In the genomic region with DNA sequence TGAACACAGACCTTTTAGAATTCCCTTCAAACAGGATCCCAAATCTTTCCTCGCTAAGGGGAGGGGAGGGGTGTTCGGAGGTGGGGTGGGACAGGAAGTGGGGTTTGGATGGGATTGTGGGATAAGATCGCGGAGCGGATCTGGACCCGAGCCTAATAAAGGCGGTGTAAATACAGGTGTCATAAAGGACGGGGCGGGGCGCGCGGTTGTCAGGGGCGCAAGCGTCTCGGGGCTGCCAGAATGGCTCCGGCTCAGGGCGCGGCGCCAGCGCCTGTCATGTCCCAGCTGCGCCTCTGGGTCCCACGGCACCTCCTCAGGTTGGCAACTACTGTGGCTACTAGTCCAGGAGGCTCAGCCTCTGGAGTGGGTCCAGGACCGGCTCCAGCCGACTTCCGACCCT, we compare ENCODE assay signal across 9 cellular contexts. TPM values are rescaled to one million over a fixed set of nuclear protein-coding genes. Genes with fewer than 3 reads are reported as not detected.
A peak's percentile ranks its signal among the peaks of the same experiment; 100 is the strongest.
DNase-seq lines count a peak whose midpoint lies in the region; ATAC-seq, FAIRE-seq and TF ChIP-seq lines count a peak whose summit lies in the region.
"Had no signal": no experiment of that assay in that cellular context is flagged by ENCODE, and none has a peak within 500 bp of the region (broad histone marks: within the 10 kb centered on the region; RNA-seq: fewer than 3 reads in every experiment).

No MANE protein-coding gene starts in this region.

- peak overlapping the region; percentile 24 to 69 for H3K4me3 Mint-ChIP-seq in stimulated activated naive CD8-positive, alpha-beta T cell treated with anti-CD3 and anti-CD28 coated beads, Interleukin-15, amount 100 ng/mL, for 72 hours
- no peak overlapping the region for H3K4me3 Mint-ChIP-seq in T-helper 2 cell treated with Interferon-gamma antibody and Interleukin-4, amounts not matched to agents 5 μg/mL and 100 μg/mL, for 36 hours
- H3K4me3 Mint-ChIP-seq in activated T-helper 1 cell treated with anti-CD3 and anti-CD28 coated beads, Interleukin-12 subunit alpha, Interleukin-12 subunit beta, Interleukin-2, Interleukin-4 antibody, amounts not matched to agents 30 ng/mL and 10 ng/mL and 1 ng/mL, durations not matched to agents 14 hours and 24 hours and 36 hours, result no peak overlapping the region

- no peaks in the 10 kb centered on the region for H3K9me3 ChIP-seq in liver (ENCODE audit: control insufficient read depth in 4 of 4, low read length in 3 of 4)

- H3K36me3 ChIP-seq in liver (ENCODE audit: control insufficient read depth in 4 of 4, insufficient read depth in 3 of 4, low read depth in 1 of 4, low read length in 3 of 4), result peaks cover 0 to 2% (median 0%) of the 10 kb centered on the region in 4 donors

- WGBS in liver, result 1% methylated on average over 25 of the region's 25 CpGs

- H3K4me1 Mint-ChIP-seq in stimulated activated naive CD8-positive, alpha-beta T cell treated with anti-CD3 and anti-CD28 coated beads, Interleukin-15, amount 100 ng/mL, for 72 hours, result peaks cover 16% of the 10 kb centered on the region
- no peaks in the 10 kb centered on the region for H3K4me1 Mint-ChIP-seq in T-helper 2 cell treated with Interferon-gamma antibody and Interleukin-4, amounts not matched to agents 5 μg/mL and 100 μg/mL, for 36 hours (ENCODE audit: low read depth)
- no peaks in the 10 kb centered on the region for H3K4me1 Mint-ChIP-seq in activated T-helper 1 cell treated with anti-CD3 and anti-CD28 coated beads, Interleukin-12 subunit alpha, Interleukin-12 subunit beta, Interleukin-2, Interleukin-4 antibody, amounts not matched to agents 30 ng/mL and 10 ng/mL and 1 ng/mL, durations not matched to agents 14 hours and 24 hours and 36 hours (ENCODE audit: low read depth)

- no peak overlapping the region for H3K27ac Mint-ChIP-seq in stimulated activated naive CD8-positive, alpha-beta T cell treated with anti-CD3 and anti-CD28 coated beads, Interleukin-15, amount 100 ng/mL, for 72 hours
- no peak overlapping the region for H3K27ac Mint-ChIP-seq in T-helper 2 cell treated with Interferon-gamma antibody and Interleukin-4, amounts not matched to agents 5 μg/mL and 100 μg/mL, for 36 hours
- no peak overlapping the region for H3K27ac Mint-ChIP-seq in activated T-helper 1 cell treated with anti-CD3 and anti-CD28 coated beads, Interleukin-12 subunit alpha, Interleukin-12 subunit beta, Interleukin-2, Interleukin-4 antibody, amounts not matched to agents 30 ng/mL and 10 ng/mL and 1 ng/mL, durations not matched to agents 14 hours and 24 hours and 36 hours

- TF ChIP-seq CTCF in cardiac fibroblast (IDR thresholded peaks at IDR 0.05; ENCODE audit: low read depth, low read length) (no peak), liver (IDR thresholded peaks at IDR 0.05; ENCODE audit: low read depth, low read length, missing input control) (no peak)

- H3K27me3 ChIP-seq in liver (ENCODE audit: control insufficient read depth in 4 of 4, insufficient read depth in 4 of 4, low read length in 3 of 4), result no peaks in the 10 kb centered on the region

- H3K4me1 ChIP-seq in liver (ENCODE audit: control insufficient read depth in 4 of 4, insufficient read depth in 4 of 4, low read length in 3 of 4), result peaks cover 0 to 7% (median 2%) of the 10 kb centered on the region in 4 donors

- H3K27ac ChIP-seq in liver (ENCODE audit: low read depth in 1 of 2, low read length in 2 of 2), result no peak overlapping the region

- TF ChIP-seq POLR2A in GM12892 (IDR thresholded peaks at IDR 0.05; ENCODE audit: low read depth, low read length) (no peak), GM18505 (IDR thresholded peaks at IDR 0.05; ENCODE audit: borderline replicate concordance, extremely low read depth, insufficient read depth, insufficient read length) (no peak)

- no peak for FAIRE-seq in GM12892 (lab: Jason Lieb, UNC)

- H3K9me3 Mint-ChIP-seq in stimulated activated naive CD8-positive, alpha-beta T cell treated with anti-CD3 and anti-CD28 coated beads, Interleukin-15, amount 100 ng/mL, for 72 hours, result no peaks in the 10 kb centered on the region
- H3K9me3 Mint-ChIP-seq in T-helper 2 cell treated with Interferon-gamma antibody and Interleukin-4, amounts not matched to agents 5 μg/mL and 100 μg/mL, for 36 hours, result no peaks in the 10 kb centered on the region
- no peaks in the 10 kb centered on the region for H3K9me3 Mint-ChIP-seq in activated T-helper 1 cell treated with anti-CD3 and anti-CD28 coated beads, Interleukin-12 subunit alpha, Interleukin-12 subunit beta, Interleukin-2, Interleukin-4 antibody, amounts not matched to agents 30 ng/mL and 10 ng/mL and 1 ng/mL, durations not matched to agents 14 hours and 24 hours and 36 hours

- H3K27me3 Mint-ChIP-seq in stimulated activated naive CD8-positive, alpha-beta T cell treated with anti-CD3 and anti-CD28 coated beads, Interleukin-15, amount 100 ng/mL, for 72 hours, result peaks cover 39% of the 10 kb centered on the region
- peaks cover 27% of the 10 kb centered on the region for H3K27me3 Mint-ChIP-seq in T-helper 2 cell treated with Interferon-gamma antibody and Interleukin-4, amounts not matched to agents 5 μg/mL and 100 μg/mL, for 36 hours (ENCODE audit: low read depth)
- peaks cover 27% of the 10 kb centered on the region for H3K27me3 Mint-ChIP-seq in activated T-helper 1 cell treated with anti-CD3 and anti-CD28 coated beads, Interleukin-12 subunit alpha, Interleukin-12 subunit beta, Interleukin-2, Interleukin-4 antibody, amounts not matched to agents 30 ng/mL and 10 ng/mL and 1 ng/mL, durations not matched to agents 14 hours and 24 hours and 36 hours (ENCODE audit: insufficient read depth)

- TF ChIP-seq RAD21 in liver (IDR thresholded peaks at IDR 0.05), result no peak

- no peaks in the 10 kb centered on the region for H3K36me3 Mint-ChIP-seq in T-helper 2 cell treated with Interferon-gamma antibody and Interleukin-4, amounts not matched to agents 5 μg/mL and 100 μg/mL, for 36 hours (ENCODE audit: low read depth)
- H3K36me3 Mint-ChIP-seq in activated T-helper 1 cell treated with anti-CD3 and anti-CD28 coated beads, Interleukin-12 subunit alpha, Interleukin-12 subunit beta, Interleukin-2, Interleukin-4 antibody, amounts not matched to agents 30 ng/mL and 10 ng/mL and 1 ng/mL, durations not matched to agents 14 hours and 24 hours and 36 hours (ENCODE audit: low read depth), result peaks cover 1% of the 10 kb centered on the region

- H3K9ac ChIP-seq in liver (ENCODE audit: low read depth in 1 of 2, low read length in 2 of 2), result peak overlapping the region; percentile 21 to 31

- H3K4me3 ChIP-seq in cardiac fibroblast (replicated peaks in 1 of 2; ENCODE audit: low read depth in 2 of 2, low read length in 2 of 2) (peak overlapping the region; percentile 2 to 21), liver (ENCODE audit: low read depth in 1 of 3, low read length in 3 of 3) (peak overlapping the region in 2 of 3 donors; percentile 39 to 55)

- peak; percentile 36 for DNase-seq in GM12892 (ENCODE audit: insufficient read length)
- DNase-seq in NCI-H2227 treated with DMSO at 0.1 percent for 48 hours (lab: John Stamatoyannopoulos, UW), result peak; percentile 10
- DNase-seq in cardiac fibroblast (ENCODE audit: low read depth in 2 of 2), result peak; percentile 12 to 40
- DNase-seq in stimulated activated naive CD8-positive, alpha-beta T cell treated with anti-CD3 and anti-CD28 coated beads, Interleukin-15, amount 100 ng/mL, for 72 hours, result peak; percentile 27 to 29
- DNase-seq in T-helper 2 cell treated with Interferon-gamma antibody and Interleukin-4, amounts not matched to agents 5 μg/mL and 100 μg/mL, for 36 hours (ENCODE audit: low spot score), result no peak
- no peak for DNase-seq in activated T-helper 1 cell treated with anti-CD3 and anti-CD28 coated beads, Interleukin-12 subunit alpha, Interleukin-12 subunit beta, Interleukin-2, Interleukin-4 antibody, amounts not matched to agents 30 ng/mL and 10 ng/mL and 1 ng/mL, durations not matched to agents 14 hours and 24 hours and 36 hours (ENCODE audit: low spot score)

- ATAC-seq in stimulated activated naive CD8-positive, alpha-beta T cell treated with anti-CD3 and anti-CD28 coated beads, Interleukin-15, amount 100 ng/mL, for 72 hours, result peak; percentile 86
- ATAC-seq in GM18505 (IDR thresholded peaks at IDR 0.05; ENCODE audit: unreplicated experiment), result no peak

- intact Hi-C loops in activated T-helper 1 cell treated with anti-CD3 and anti-CD28 coated beads, Interleukin-12 subunit alpha, Interleukin-12 subunit beta, Interleukin-2, Interleukin-4 antibody, amounts not matched to agents 30 ng/mL and 10 ng/mL and 1 ng/mL, durations not matched to agents 14 hours and 24 hours and 36 hours (cut with micrococcal nuclease), result no loop called here

TF ChIP-seq in liver, 16 proteins besides CTCF, POLR2A, EP300 and RAD21 (continues in another document):
- TF ChIP-seq NR2F2 (IDR thresholded peaks at IDR 0.05), result no peak
- no peak for TF ChIP-seq HNF4G (IDR thresholded peaks at IDR 0.05)
- no peak for TF ChIP-seq RXRA (IDR thresholded peaks at IDR 0.05)
- TF ChIP-seq GABPA (IDR thresholded peaks at IDR 0.05 in 1 of 2, conservative IDR thresholded peaks at IDR 0.05 in 1 of 2), result no peak
- TF ChIP-seq HNF4A (conservative IDR thresholded peaks at IDR 0.05), result no peak
- no peak for TF ChIP-seq SP1 (IDR thresholded peaks at IDR 0.05)
- no peak for TF ChIP-seq FOXA1 (IDR thresholded peaks at IDR 0.05)
- no peak for TF ChIP-seq TAF1 (conservative IDR thresholded peaks at IDR 0.05)
- TF ChIP-seq EGR1 (IDR thresholded peaks at IDR 0.05; ENCODE audit: low read depth in 2 of 2), result no peak
- TF ChIP-seq JUND (IDR thresholded peaks at IDR 0.05), result no peak
- TF ChIP-seq, protein P1, sequence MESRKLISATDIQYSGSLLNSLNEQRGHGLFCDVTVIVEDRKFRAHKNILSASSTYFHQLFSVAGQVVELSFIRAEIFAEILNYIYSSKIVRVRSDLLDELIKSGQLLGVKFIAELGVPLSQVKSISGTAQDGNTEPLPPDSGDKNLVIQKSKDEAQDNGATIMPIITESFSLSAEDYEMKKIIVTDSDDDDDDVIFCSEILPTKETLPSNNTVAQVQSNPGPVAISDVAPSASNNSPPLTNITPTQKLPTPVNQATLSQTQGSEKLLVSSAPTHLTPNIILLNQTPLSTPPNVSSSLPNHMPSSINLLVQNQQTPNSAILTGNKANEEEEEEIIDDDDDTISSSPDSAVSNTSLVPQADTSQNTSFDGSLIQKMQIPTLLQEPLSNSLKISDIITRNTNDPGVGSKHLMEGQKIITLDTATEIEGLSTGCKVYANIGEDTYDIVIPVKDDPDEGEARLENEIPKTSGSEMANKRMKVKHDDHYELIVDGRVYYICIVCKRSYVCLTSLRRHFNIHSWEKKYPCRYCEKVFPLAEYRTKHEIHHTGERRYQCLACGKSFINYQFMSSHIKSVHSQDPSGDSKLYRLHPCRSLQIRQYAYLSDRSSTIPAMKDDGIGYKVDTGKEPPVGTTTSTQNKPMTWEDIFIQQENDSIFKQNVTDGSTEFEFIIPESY (IDR thresholded peaks at IDR 0.05), result no peak

RNA-seq across cellular contexts. Expression of a gene that starts 59.8 kb away (rescaled TPM):
- polyA plus RNA-seq in GM12892 (2012; ENCODE audit: missing spikeins), result not detected
- total RNA-seq in liver, result not detected
- not detected for polyA plus RNA-seq in liver
- total RNA-seq in activated T-helper 1 cell treated with anti-CD3 and anti-CD28 coated beads, Interleukin-12 subunit alpha, Interleukin-12 subunit beta, Interleukin-2, Interleukin-4 antibody, amounts not matched to agents 30 ng/mL and 10 ng/mL and 1 ng/mL, durations not matched to agents 14 hours and 24 hours and 36 hours, result 0.08 TPM in 1 of 2 replicates, not detected in the other
- total RNA-seq: mononuclear cell had no signal

Comparison
In these comparisons a context has a peak if more than half of its experiments do, and no peak if none do; other contexts are left out.
1. DNase-seq: peak in GM12892 (single experiment), NCI-H2227 treated with DMSO at 0.1 percent for 48 hours (single experiment), cardiac fibroblast (2 of 2) and stimulated activated naive CD8-positive, alpha-beta T cell treated with anti-CD3 and anti-CD28 coated beads, Interleukin-15, amount 100 ng/mL, for 72 hours (2 of 2); none in T-helper 2 cell treated with Interferon-gamma antibody and Interleukin-4, amounts not matched to agents 5 μg/mL and 100 μg/mL, for 36 hours (single experiment) and activated T-helper 1 cell treated with anti-CD3 and anti-CD28 coated beads, Interleukin-12 subunit alpha, Interleukin-12 subunit beta, Interleukin-2, Interleukin-4 antibody, amounts not matched to agents 30 ng/mL and 10 ng/mL and 1 ng/mL, durations not matched to agents 14 hours and 24 hours and 36 hours (single experiment).
2. H3K4me3 Mint-ChIP-seq: peak in stimulated activated naive CD8-positive, alpha-beta T cell treated with anti-CD3 and anti-CD28 coated beads, Interleukin-15, amount 100 ng/mL, for 72 hours (2 of 2); none in T-helper 2 cell treated with Interferon-gamma antibody and Interleukin-4, amounts not matched to agents 5 μg/mL and 100 μg/mL, for 36 hours (single experiment) and activated T-helper 1 cell treated with anti-CD3 and anti-CD28 coated beads, Interleukin-12 subunit alpha, Interleukin-12 subunit beta, Interleukin-2, Interleukin-4 antibody, amounts not matched to agents 30 ng/mL and 10 ng/mL and 1 ng/mL, durations not matched to agents 14 hours and 24 hours and 36 hours (single experiment).